Comparison of ENCODE assay signal across 10 cellular contexts in the genomic region with DNA sequence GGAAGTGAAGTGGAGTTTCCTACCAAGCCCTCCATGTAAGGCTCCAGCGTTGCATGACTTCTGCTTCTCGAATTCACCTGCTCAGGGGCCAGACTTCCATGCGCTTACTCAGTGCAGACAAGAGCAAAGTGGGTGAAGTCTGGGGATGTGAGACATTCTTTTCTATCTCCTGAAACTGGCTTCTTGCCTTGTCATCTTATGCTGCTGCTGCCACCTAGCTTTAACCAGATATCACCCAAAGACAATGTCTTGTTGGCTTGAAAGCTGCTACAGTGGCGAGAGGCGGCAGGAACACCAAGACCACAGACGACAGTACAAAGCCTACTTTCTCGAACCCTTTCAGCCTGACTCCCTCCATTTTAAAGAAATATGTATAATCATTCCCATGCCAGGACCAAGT.
DNase-seq lines count a peak whose midpoint lies in the region; ATAC-seq and TF ChIP-seq lines count a peak whose summit lies in the region.
"Had no signal": no experiment of that assay in that cellular context is flagged by ENCODE, and none has a peak within 500 bp of the region (broad histone marks: within the 10 kb centered on the region; RNA-seq: fewer than 3 reads in every experiment).

No MANE protein-coding gene starts in this region.

- no peak overlapping the region for H3K4me3 Mint-ChIP-seq in neural progenitor cell
- H3K4me3 Mint-ChIP-seq in activated CD8-positive, alpha-beta T cell treated with anti-CD3 and anti-CD28 coated beads for 36 hours, result no peak overlapping the region
- no peak overlapping the region for H3K4me3 Mint-ChIP-seq in natural killer cell treated with Interleukin-12 subunit alpha and Interleukin-12 subunit beta and Interleukin-15 and Interleukin-18, amount 100 ng/mL, for 72 hours
- H3K4me3 Mint-ChIP-seq: HFFc6 had no signal

- H3K27me3 ChIP-seq in neural progenitor cell, result no peaks in the 10 kb centered on the region

- TF ChIP-seq CTCF in LNCaP clone FGC (IDR thresholded peaks at IDR 0.05; ENCODE audit: control insufficient read depth, extremely low read depth, insufficient read depth), result peak; percentile 25
- peak; percentile 36 for TF ChIP-seq CTCF in neural progenitor cell (IDR thresholded peaks at IDR 0.05)
- no peak for TF ChIP-seq CTCF in activated CD8-positive, alpha-beta T cell treated with anti-CD3 and anti-CD28 coated beads for 36 hours (IDR thresholded peaks at IDR 0.05)

- H3K9me3 ChIP-seq in neural progenitor cell (ENCODE audit: low read depth), result no peaks in the 10 kb centered on the region

- no peaks in the 10 kb centered on the region for H3K36me3 ChIP-seq in neural progenitor cell

- no peaks in the 10 kb centered on the region for H3F3A ChIP-seq in neural progenitor cell (ENCODE audit: low read depth)

- H4K20me1 ChIP-seq in neural progenitor cell (ENCODE audit: low read depth), result no peaks in the 10 kb centered on the region

- no peak overlapping the region for H3K4me2 ChIP-seq in neural progenitor cell

- DNase-seq in NCI-H2227 (lab: John Stamatoyannopoulos, UW; ENCODE audit: unreplicated experiment) (peak; percentile 12), NCI-H2227 treated with DMSO at 0.1 percent for 48 hours (lab: John Stamatoyannopoulos, UW) (no peak), LNCaP clone FGC (ENCODE audit: low read depth) (no peak), astrocyte of the hippocampus (ENCODE audit: low read depth, low spot score) (peak; percentile 0), neural progenitor cell (ENCODE audit: low spot score) (peak; percentile 38), germinal center (ENCODE audit: low spot score) (no peak)
- DNase-seq in activated CD8-positive, alpha-beta T cell treated with anti-CD3 and anti-CD28 coated beads for 36 hours, result no peak
- no peak for DNase-seq in natural killer cell treated with Interleukin-12 subunit alpha and Interleukin-12 subunit beta and Interleukin-15 and Interleukin-18, amount 100 ng/mL, for 72 hours (ENCODE audit: low spot score)
- DNase-seq: HFFc6 had no signal

- H3K4me3 ChIP-seq in LNCaP clone FGC (ENCODE audit: low read depth, low read length), result no peak overlapping the region
- no peak overlapping the region for H3K4me3 ChIP-seq in neural progenitor cell

- H3K9ac ChIP-seq in neural progenitor cell, result no peak overlapping the region

- POLR2A ChIA-PET in activated CD8-positive, alpha-beta T cell treated with anti-CD3 and anti-CD28 coated beads for 36 hours (lab: Charles Lee), result no interaction called here

- ATAC-seq in activated CD8-positive, alpha-beta T cell treated with anti-CD3 and anti-CD28 coated beads for 36 hours, result no peak
- ATAC-seq in natural killer cell treated with Interleukin-12 subunit alpha and Interleukin-12 subunit beta and Interleukin-15 and Interleukin-18, amount 100 ng/mL, for 72 hours, result no peak
- ATAC-seq: sciatic nerve had no signal

- H3K27ac ChIP-seq in neural progenitor cell, result no peak overlapping the region

- H3K36me3 Mint-ChIP-seq in neural progenitor cell, result no peaks in the 10 kb centered on the region
- no peaks in the 10 kb centered on the region for H3K36me3 Mint-ChIP-seq in activated CD8-positive, alpha-beta T cell treated with anti-CD3 and anti-CD28 coated beads for 36 hours (ENCODE audit: low read depth)
- H3K36me3 Mint-ChIP-seq in natural killer cell treated with Interleukin-12 subunit alpha and Interleukin-12 subunit beta and Interleukin-15 and Interleukin-18, amount 100 ng/mL, for 72 hours, result no peaks in the 10 kb centered on the region

- intact Hi-C loops in activated CD8-positive, alpha-beta T cell treated with anti-CD3 and anti-CD28 coated beads for 36 hours (cut with micrococcal nuclease), result no loop called here

- no peak overlapping the region for H3K27ac Mint-ChIP-seq in neural progenitor cell
- H3K27ac Mint-ChIP-seq in activated CD8-positive, alpha-beta T cell treated with anti-CD3 and anti-CD28 coated beads for 36 hours, result no peak overlapping the region
- no peak overlapping the region for H3K27ac Mint-ChIP-seq in natural killer cell treated with Interleukin-12 subunit alpha and Interleukin-12 subunit beta and Interleukin-15 and Interleukin-18, amount 100 ng/mL, for 72 hours
- H3K27ac Mint-ChIP-seq: HFFc6 had no signal

- no peaks in the 10 kb centered on the region for H3K4me1 Mint-ChIP-seq in neural progenitor cell
- H3K4me1 Mint-ChIP-seq in activated CD8-positive, alpha-beta T cell treated with anti-CD3 and anti-CD28 coated beads for 36 hours (ENCODE audit: low read depth), result no peaks in the 10 kb centered on the region
- no peaks in the 10 kb centered on the region for H3K4me1 Mint-ChIP-seq in natural killer cell treated with Interleukin-12 subunit alpha and Interleukin-12 subunit beta and Interleukin-15 and Interleukin-18, amount 100 ng/mL, for 72 hours (ENCODE audit: low read depth in 2 of 2)

- CTCF ChIA-PET in activated CD8-positive, alpha-beta T cell treated with anti-CD3 and anti-CD28 coated beads for 36 hours (lab: Charles Lee), result no interaction called here

- peak overlapping the region; percentile 5 for H2AFZ ChIP-seq in neural progenitor cell (replicated peaks)

- no peaks in the 10 kb centered on the region for H3K4me1 ChIP-seq in neural progenitor cell

- no peaks in the 10 kb centered on the region for H3K79me2 ChIP-seq in neural progenitor cell (ENCODE audit: low read depth)

- H3K27me3 Mint-ChIP-seq in neural progenitor cell (ENCODE audit: insufficient read depth, low read depth), result peaks cover 2% of the 10 kb centered on the region
- H3K27me3 Mint-ChIP-seq in activated CD8-positive, alpha-beta T cell treated with anti-CD3 and anti-CD28 coated beads for 36 hours, result peaks cover 7% of the 10 kb centered on the region
- peaks cover 0 to 4% of the 10 kb centered on the region in 2 donors for H3K27me3 Mint-ChIP-seq in natural killer cell treated with Interleukin-12 subunit alpha and Interleukin-12 subunit beta and Interleukin-15 and Interleukin-18, amount 100 ng/mL, for 72 hours

- no peaks in the 10 kb centered on the region for H3K9me3 Mint-ChIP-seq in neural progenitor cell
- H3K9me3 Mint-ChIP-seq in activated CD8-positive, alpha-beta T cell treated with anti-CD3 and anti-CD28 coated beads for 36 hours, result no peaks in the 10 kb centered on the region
- no peaks in the 10 kb centered on the region for H3K9me3 Mint-ChIP-seq in natural killer cell treated with Interleukin-12 subunit alpha and Interleukin-12 subunit beta and Interleukin-15 and Interleukin-18, amount 100 ng/mL, for 72 hours
- H3K9me3 Mint-ChIP-seq: HFFc6 had no signal

Comparison
In these comparisons a context has a peak if more than half of its experiments do, and no peak if none do; other contexts are left out.
1. DNase-seq: peak in NCI-H2227 (single experiment), astrocyte of the hippocampus (single experiment) and neural progenitor cell (single experiment); none in NCI-H2227 treated with DMSO at 0.1 percent for 48 hours (single experiment), LNCaP clone FGC (single experiment), germinal center (single experiment), activated CD8-positive, alpha-beta T cell treated with anti-CD3 and anti-CD28 coated beads for 36 hours (single experiment) and natural killer cell treated with Interleukin-12 subunit alpha and Interleukin-12 subunit beta and Interleukin-15 and Interleukin-18, amount 100 ng/mL, for 72 hours (single experiment).